14 cellular contexts compared by ENCODE assay signal in the genomic region with DNA sequence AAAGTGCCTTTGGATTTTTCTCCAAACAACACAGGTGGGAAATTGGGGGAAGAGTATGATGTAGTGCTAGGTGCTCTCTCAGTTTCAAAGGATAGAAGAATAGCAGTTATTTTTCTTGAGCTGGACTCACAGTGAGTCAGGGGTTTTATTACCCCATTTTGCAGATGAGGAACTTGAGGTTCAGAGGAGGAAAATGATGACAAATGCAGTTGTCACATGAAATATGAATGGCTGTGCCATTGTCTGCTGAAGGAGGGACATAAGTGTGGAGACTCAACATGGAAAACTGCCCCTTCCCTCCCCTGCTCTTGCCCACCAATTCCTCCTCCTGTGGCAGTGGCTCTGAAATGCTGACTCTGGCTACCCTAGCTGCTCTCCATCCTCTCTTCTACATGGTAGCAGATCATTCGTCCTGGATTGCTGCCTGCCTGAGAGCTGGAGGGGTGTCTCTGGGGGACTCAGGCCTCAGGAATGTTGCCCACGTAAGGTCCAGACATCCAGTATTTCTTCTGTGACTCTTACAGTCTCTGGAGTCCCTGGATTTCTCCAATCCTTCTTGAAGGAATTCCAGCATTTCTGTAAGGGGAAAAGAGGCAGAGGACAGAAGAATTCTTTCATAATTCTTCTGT. TPM values are rescaled to one million over a fixed set of nuclear protein-coding genes. Genes with fewer than 3 reads are reported as not detected.
DNase-seq lines count a peak whose midpoint lies in the region; ATAC-seq and TF ChIP-seq lines count a peak whose summit lies in the region.
"Had no signal": no experiment of that assay in that cellular context is flagged by ENCODE, and none has a peak within 500 bp of the region (broad histone marks: within the 10 kb centered on the region; RNA-seq: fewer than 3 reads in every experiment).

No MANE protein-coding gene starts in this region.

- peaks cover 17% of the 10 kb centered on the region for H3K4me1 ChIP-seq in GM23248 (ENCODE audit: insufficient read depth)
- H3K4me1 ChIP-seq in fibroblast of lung (ENCODE audit: control insufficient read depth, extremely low read depth, insufficient read depth, low read length), result peaks cover 9% of the 10 kb centered on the region
- peaks cover 17% of the 10 kb centered on the region for H3K4me1 ChIP-seq in skeletal muscle satellite cell (ENCODE audit: control insufficient read depth, insufficient read depth, low read length)
- no peaks in the 10 kb centered on the region for H3K4me1 ChIP-seq in CD8-positive, alpha-beta T cell (ENCODE audit: insufficient read depth, low read length)
- H3K4me1 ChIP-seq: neural progenitor cell had no signal

- CTCF ChIA-PET in CD8-positive, alpha-beta T cell (lab: Charles Lee), result interaction anchor here (1.2 kb wide), 2 partner anchors 22 to 31 kb away, joined by 4 read pairs; no protein-coding TSS in a partner anchor

- H3K27ac Mint-ChIP-seq in CD8-positive, alpha-beta T cell, result no peak overlapping the region
- H3K27ac Mint-ChIP-seq: activated T-helper 1 cell treated with anti-CD3 and anti-CD28 coated beads, Interleukin-12 subunit alpha, Interleukin-12 subunit beta, Interleukin-2, Interleukin-4 antibody, amounts not matched to agents 30 ng/mL and 10 ng/mL and 1 ng/mL, durations not matched to agents 14 hours and 24 hours and 36 hours; neural progenitor cell had no signal

- in situ Hi-C loops in GM23248 (cut with MboI), result no loop called here

- POLR2A ChIA-PET in CD8-positive, alpha-beta T cell (lab: Charles Lee), result no interaction called here

- H4K20me1 ChIP-seq in GM23248 (ENCODE audit: insufficient read depth) (no peaks in the 10 kb centered on the region), fibroblast of lung (ENCODE audit: control insufficient read depth, extremely low read depth, insufficient read depth, low read length) (no peaks in the 10 kb centered on the region)

- H3K79me2 ChIP-seq in GM23248 (ENCODE audit: insufficient read depth), result no peaks in the 10 kb centered on the region
- no peaks in the 10 kb centered on the region for H3K79me2 ChIP-seq in fibroblast of lung (ENCODE audit: control insufficient read depth, insufficient read depth, low read length)

- H2AFZ ChIP-seq in GM23248, result no peak overlapping the region
- no peak overlapping the region for H2AFZ ChIP-seq in fibroblast of lung (ENCODE audit: low read length)
- H2AFZ ChIP-seq: neural progenitor cell had no signal

- no peaks in the 10 kb centered on the region for H3K9me3 Mint-ChIP-seq in CD8-positive, alpha-beta T cell
- H3K9me3 Mint-ChIP-seq: activated T-helper 1 cell treated with anti-CD3 and anti-CD28 coated beads, Interleukin-12 subunit alpha, Interleukin-12 subunit beta, Interleukin-2, Interleukin-4 antibody, amounts not matched to agents 30 ng/mL and 10 ng/mL and 1 ng/mL, durations not matched to agents 14 hours and 24 hours and 36 hours; neural progenitor cell had no signal

- no peak for ATAC-seq in CD8-positive, alpha-beta T cell

- H3K36me3 ChIP-seq in GM23248 (ENCODE audit: low read depth) (no peaks in the 10 kb centered on the region), fibroblast of lung (ENCODE audit: control insufficient read depth, insufficient read depth, low read length) (no peaks in the 10 kb centered on the region), skeletal muscle satellite cell (ENCODE audit: insufficient read depth, low read length) (no peaks in the 10 kb centered on the region)
- no peaks in the 10 kb centered on the region for H3K36me3 ChIP-seq in CD8-positive, alpha-beta T cell (ENCODE audit: insufficient read depth, low read length)
- H3K36me3 ChIP-seq: heart right ventricle, neural progenitor cell had no signal

- intact Hi-C loops in CD8-positive, alpha-beta T cell (cut with DNase I, micrococcal nuclease), result no loop called here

- peaks cover 11% of the 10 kb centered on the region for H3K27me3 Mint-ChIP-seq in CD8-positive, alpha-beta T cell (ENCODE audit: low read depth)

- no peaks in the 10 kb centered on the region for H3K9me3 ChIP-seq in GM23248 (ENCODE audit: low read depth)
- H3K9me3 ChIP-seq in fibroblast of lung (ENCODE audit: control insufficient read depth, insufficient read depth, low read depth, low read length), result no peaks in the 10 kb centered on the region
- no peaks in the 10 kb centered on the region for H3K9me3 ChIP-seq in skeletal muscle satellite cell (replicated peaks; ENCODE audit: low read length)
- H3K9me3 ChIP-seq in CD8-positive, alpha-beta T cell (ENCODE audit: low read length), result no peaks in the 10 kb centered on the region
- H3K9me3 ChIP-seq: heart right ventricle had no signal

- no peak for TF ChIP-seq CTCF in fibroblast of lung (conservative IDR thresholded peaks at IDR 0.05 in 1 of 2, IDR thresholded peaks at IDR 0.05 in 1 of 2; ENCODE audit: low read depth in 1 of 2, low read length in 2 of 2)
- no peak for TF ChIP-seq CTCF in CD8-positive, alpha-beta T cell (IDR thresholded peaks at IDR 0.05)

- H3K4me2 ChIP-seq in GM23248 (ENCODE audit: unreplicated experiment), result peak overlapping the region; percentile 32
- no peak overlapping the region for H3K4me2 ChIP-seq in fibroblast of lung (ENCODE audit: extremely low read depth, insufficient read depth, low read length)
- H3K4me2 ChIP-seq in skeletal muscle satellite cell (ENCODE audit: low read length), result peak overlapping the region; percentile 12
- H3K4me2 ChIP-seq: neural progenitor cell had no signal

- H3K9ac ChIP-seq in GM23248, result peak overlapping the region; percentile 26; the same call in 1 of the 2 replicates
- no peak overlapping the region for H3K9ac ChIP-seq in fibroblast of lung (ENCODE audit: insufficient read depth, low read length)
- H3K9ac ChIP-seq in skeletal muscle satellite cell (ENCODE audit: low read depth, low read length), result no peak overlapping the region
- H3K9ac ChIP-seq: neural progenitor cell had no signal

- peaks cover 17% of the 10 kb centered on the region for H3F3A ChIP-seq in GM23248 (ENCODE audit: insufficient read depth)

- H3K4me3 ChIP-seq in GM23248 (no peak overlapping the region), fibroblast of lung (replicated peaks in 1 of 4; ENCODE audit: control extremely low read depth in 1 of 4, insufficient read depth in 1 of 4, low read depth in 3 of 4, low read length in 4 of 4) (no peak overlapping the region), skeletal muscle satellite cell (ENCODE audit: low read length) (no peak overlapping the region)
- no peak overlapping the region for H3K4me3 ChIP-seq in CD8-positive, alpha-beta T cell (ENCODE audit: low read depth, low read length)
- H3K4me3 ChIP-seq: heart right ventricle, lung, neural progenitor cell had no signal

- DNase-seq in GM23248 (peak; percentile 92), RPMI7951 (ENCODE audit: low read depth) (peak; percentile 56), fibroblast of lung (ENCODE audit: low read depth in 2 of 2) (peak; percentile 35 to 93), Kasumi-1 (lab: John Stamatoyannopoulos, UW) (no peak), superior temporal gyrus (ENCODE audit: extremely low spot score) (no peak), epidermal melanocyte (ENCODE audit: insufficient read length, low spot score) (no peak)
- no peak for DNase-seq in CD8-positive, alpha-beta T cell
- DNase-seq: Calu3, heart right ventricle, T-helper 1 cell had no signal

- H3K4me3 Mint-ChIP-seq in CD8-positive, alpha-beta T cell, result no peak overlapping the region
- H3K4me3 Mint-ChIP-seq: activated T-helper 1 cell treated with anti-CD3 and anti-CD28 coated beads, Interleukin-12 subunit alpha, Interleukin-12 subunit beta, Interleukin-2, Interleukin-4 antibody, amounts not matched to agents 30 ng/mL and 10 ng/mL and 1 ng/mL, durations not matched to agents 14 hours and 24 hours and 36 hours; neural progenitor cell had no signal

- H3K36me3 Mint-ChIP-seq in CD8-positive, alpha-beta T cell, result no peaks in the 10 kb centered on the region
- H3K36me3 Mint-ChIP-seq: neural progenitor cell had no signal

- no peaks in the 10 kb centered on the region for H3K4me1 Mint-ChIP-seq in CD8-positive, alpha-beta T cell (ENCODE audit: low read depth)

- H3K9me2 ChIP-seq in GM23248 (ENCODE audit: insufficient read depth), result no peaks in the 10 kb centered on the region

- H3K27ac ChIP-seq in GM23248, result peak overlapping the region; percentile 62
- no peak overlapping the region for H3K27ac ChIP-seq in fibroblast of lung (ENCODE audit: insufficient read depth, low read length)
- H3K27ac ChIP-seq in CD8-positive, alpha-beta T cell (ENCODE audit: low read depth, low read length), result no peak overlapping the region
- H3K27ac ChIP-seq: heart right ventricle, neural progenitor cell had no signal

- H3K27me3 ChIP-seq in GM23248 (replicated peaks; ENCODE audit: insufficient read depth) (no peaks in the 10 kb centered on the region), fibroblast of lung (ENCODE audit: control insufficient read depth, insufficient read depth, low read length) (no peaks in the 10 kb centered on the region), skeletal muscle satellite cell (ENCODE audit: control insufficient read depth, insufficient read depth, low read length) (peaks cover 8% of the 10 kb centered on the region)
- H3K27me3 ChIP-seq in CD8-positive, alpha-beta T cell (ENCODE audit: insufficient read depth, low read length), result no peaks in the 10 kb centered on the region
- H3K27me3 ChIP-seq: heart right ventricle, neural progenitor cell had no signal

- WGBS in GM23248 (ENCODE audit: low coverage in 1 of 2, low lambda C conversion rate in 2 of 2, missing lambda C conversion rate in 2 of 2), 2 experiments, result 0 to 4% methylated on average over 2 of the region's 2 CpGs

RNA-seq across cellular contexts. Expression of gene EPB41L1, which starts 37.6 kb away (rescaled TPM):
- total RNA-seq in GM23248 (2014; rRNA removed; shearing (Covaris generic)), result 16.2 and 19.2 TPM in 2 replicates
- 15.4 and 17.0 TPM in 2 replicates for polyA plus RNA-seq in GM23248 (2016; fragmentation: Nextera tagmentation; extraction: Ambion mirVana)
- total RNA-seq in RPMI7951 (2014; rRNA removed; shearing (Covaris generic)), result 5.6 and 8.8 TPM in 2 replicates
- total RNA-seq in fibroblast of lung, result 10.3 and 17.0 TPM in 2 replicates
- 13.9 and 16.2 TPM in 2 replicates for polyA plus RNA-seq in fibroblast of lung
- polyA plus RNA-seq in fibroblast of lung (2012), result 17.5 and 27.4 TPM in 2 replicates
- 34.4 and 69.5 TPM in 2 replicates for polyA minus RNA-seq in fibroblast of lung (ENCODE audit: low replicate concordance)
- 13.3 and 19.8 TPM in 2 replicates for total RNA-seq in skeletal muscle satellite cell (2012; rRNA removed)
- under 1 TPM in 1 of 2 experiments, not detected in 1; 0.30 TPM for total RNA-seq in CD8-positive, alpha-beta T cell

Comparison
In these comparisons a context has a peak if more than half of its experiments do, and no peak if none do; other contexts are left out.
1. DNase-seq: peak in GM23248 (single experiment), RPMI7951 (single experiment) and fibroblast of lung (2 of 2); none in Kasumi-1 (0 of 2), CD8-positive, alpha-beta T cell (0 of 7), superior temporal gyrus (single experiment) and epidermal melanocyte (single experiment).